ENCODE assay signal across 11 cellular contexts in genomic region chr6:170555305-170555704, GRCh38. TPM values are rescaled to one million over a fixed set of nuclear protein-coding genes. Genes with fewer than 3 reads are reported as not detected.
DNase-seq lines count a peak whose midpoint lies in the region; ATAC-seq and TF ChIP-seq lines count a peak whose summit lies in the region.
"Had no signal": no experiment of that assay in that cellular context is flagged by ENCODE, and none has a peak within 500 bp of the region (broad histone marks: within the 10 kb centered on the region; RNA-seq: fewer than 3 reads in every experiment).

No MANE protein-coding gene starts in this region.

- peaks cover 9% of the 10 kb centered on the region; the same call in 1 of the 2 replicates for H4K20me1 ChIP-seq in GM23248 (ENCODE audit: insufficient read depth)
- H4K20me1 ChIP-seq in smooth muscle cell (ENCODE audit: low read depth), result peaks cover 43% of the 10 kb centered on the region

- H3K36me3 Mint-ChIP-seq in activated T-helper 17 cell treated with anti-CD3 and anti-CD28 coated beads, Interleukin-2, amount 50 U/mL, for 72 hours (ENCODE audit: low read depth), result peaks cover 38% of the 10 kb centered on the region

- 53 to 57% methylated on average over 3 of the region's 3 CpGs for WGBS in GM23248 (ENCODE audit: low coverage in 1 of 2, low lambda C conversion rate in 2 of 2, missing lambda C conversion rate in 2 of 2), 2 experiments
- WGBS in smooth muscle cell (ENCODE audit: low lambda C conversion rate), result 71% methylated on average over 3 of the region's 3 CpGs

- no peak for TF ChIP-seq CTCF in smooth muscle cell (IDR thresholded peaks at IDR 0.05; ENCODE audit: borderline replicate concordance, insufficient read depth, poor library complexity, severe bottlenecking)

- H3K4me1 Mint-ChIP-seq in activated T-helper 17 cell treated with anti-CD3 and anti-CD28 coated beads, Interleukin-2, amount 50 U/mL, for 72 hours, result peaks cover 20% of the 10 kb centered on the region

- peaks cover 28% of the 10 kb centered on the region for H3K4me1 ChIP-seq in GM23248 (ENCODE audit: insufficient read depth)
- peaks cover 17% of the 10 kb centered on the region for H3K4me1 ChIP-seq in SJSA1 (replicated peaks)
- peaks cover 24% of the 10 kb centered on the region for H3K4me1 ChIP-seq in smooth muscle cell (ENCODE audit: low read depth)

- no peak overlapping the region for H3K4me3 Mint-ChIP-seq in activated T-helper 17 cell treated with anti-CD3 and anti-CD28 coated beads, Interleukin-2, amount 50 U/mL, for 72 hours

- H3K9me3 ChIP-seq in GM23248 (ENCODE audit: low read depth) (no peaks in the 10 kb centered on the region), SJSA1 (replicated peaks) (no peaks in the 10 kb centered on the region), smooth muscle cell (replicated peaks; ENCODE audit: low read depth) (no peaks in the 10 kb centered on the region)

- H3K27ac ChIP-seq in GM23248, result no peak overlapping the region
- peak overlapping the region; percentile 73; the same call in 1 of the 2 replicates for H3K27ac ChIP-seq in SJSA1
- no peak overlapping the region for H3K27ac ChIP-seq in smooth muscle cell (ENCODE audit: low read depth)

- H3K9me2 ChIP-seq in GM23248 (ENCODE audit: insufficient read depth), result no peaks in the 10 kb centered on the region

- no peaks in the 10 kb centered on the region for H3K9me3 Mint-ChIP-seq in activated T-helper 17 cell treated with anti-CD3 and anti-CD28 coated beads, Interleukin-2, amount 50 U/mL, for 72 hours

- DNase-seq in GM23248 (peak; percentile 13), SJSA1 (ENCODE audit: low read depth in 1 of 2, low spot score in 2 of 2) (no peak), smooth muscle cell (lab: John Stamatoyannopoulos, UW; ENCODE audit: unreplicated experiment) (no peak), SW480 (ENCODE audit: low spot score) (no peak), MV-4-11 (lab: John Stamatoyannopoulos, UW) (no peak)
- no peak for DNase-seq in stimulated activated CD4-positive, alpha-beta T cell treated with anti-CD3 and anti-CD28 coated beads, Interleukin-4, amount 100 ng/mL, for 1 hour
- DNase-seq: activated CD4-positive, alpha-beta T cell treated with anti-CD3 and anti-CD28 coated beads for 48 hours; anterior cingulate cortex; NK-92 treated with Interleukin-12 subunit alpha and Interleukin-12 subunit beta, amount 100 ng/mL, for 24 hours had no signal

- H3K27me3 Mint-ChIP-seq in activated T-helper 17 cell treated with anti-CD3 and anti-CD28 coated beads, Interleukin-2, amount 50 U/mL, for 72 hours, result no peaks in the 10 kb centered on the region

- H3K4me2 ChIP-seq in GM23248 (ENCODE audit: unreplicated experiment), result peak overlapping the region; percentile 98
- H3K4me2 ChIP-seq in smooth muscle cell, result peak overlapping the region; percentile 96

- no peak overlapping the region for H2AFZ ChIP-seq in GM23248
- H2AFZ ChIP-seq in smooth muscle cell (ENCODE audit: low read depth), result no peak overlapping the region

- no peaks in the 10 kb centered on the region for H3K27me3 ChIP-seq in GM23248 (replicated peaks; ENCODE audit: insufficient read depth)
- H3K27me3 ChIP-seq in SJSA1 (replicated peaks), result no peaks in the 10 kb centered on the region
- H3K27me3 ChIP-seq in smooth muscle cell (ENCODE audit: low read depth), result no peaks in the 10 kb centered on the region

- in situ Hi-C loops in GM23248 (cut with MboI), result no loop called here

- ATAC-seq in activated T-helper 17 cell treated with anti-CD3 and anti-CD28 coated beads, Interleukin-2, amount 50 U/mL, for 72 hours (replicated peaks), result no peak

- no peaks in the 10 kb centered on the region for H3F3A ChIP-seq in GM23248 (ENCODE audit: insufficient read depth)
- H3F3A ChIP-seq in smooth muscle cell (ENCODE audit: low read depth), result peaks cover 6% of the 10 kb centered on the region

- H3K9ac ChIP-seq in GM23248 (peak overlapping the region; percentile 96), smooth muscle cell (ENCODE audit: low read depth) (peak overlapping the region; percentile 92)

- H3K79me2 ChIP-seq in GM23248 (ENCODE audit: insufficient read depth) (peaks cover 88% of the 10 kb centered on the region), smooth muscle cell (ENCODE audit: low read depth) (peaks cover 62% of the 10 kb centered on the region)

- H3K27ac Mint-ChIP-seq in activated T-helper 17 cell treated with anti-CD3 and anti-CD28 coated beads, Interleukin-2, amount 50 U/mL, for 72 hours, result no peak overlapping the region

- peak overlapping the region; percentile 93 for H3K4me3 ChIP-seq in GM23248
- H3K4me3 ChIP-seq in SJSA1, result peak overlapping the region; percentile 81
- H3K4me3 ChIP-seq in iPS-11a (ENCODE audit: low read depth, low read length), result peak overlapping the region; percentile 88
- H3K4me3 ChIP-seq in smooth muscle cell, result peak overlapping the region; percentile 93

- H3K36me3 ChIP-seq in GM23248 (ENCODE audit: low read depth), result no peaks in the 10 kb centered on the region
- peaks cover 53% of the 10 kb centered on the region for H3K36me3 ChIP-seq in SJSA1
- no peaks in the 10 kb centered on the region for H3K36me3 ChIP-seq in smooth muscle cell (ENCODE audit: low read depth)

RNA-seq across cellular contexts. Expression of gene TBP, which starts 1.1 kb away (rescaled TPM):
- total RNA-seq in GM23248 (2014; rRNA removed; shearing (Covaris generic)), result 12.0 and 13.4 TPM in 2 replicates
- 22.2 and 24.6 TPM in 2 replicates for polyA plus RNA-seq in GM23248 (2016; fragmentation: Nextera tagmentation; extraction: Ambion mirVana)
- total RNA-seq in SJSA1 (2014; rRNA removed; shearing (Covaris generic)), result 18.0 and 25.0 TPM in 2 replicates
- 19.9 and 30.1 TPM in 2 replicates for total RNA-seq in smooth muscle cell
- polyA plus RNA-seq in smooth muscle cell, result 25.6 and 26.4 TPM in 2 replicates
- total RNA-seq in activated T-helper 17 cell treated with anti-CD3 and anti-CD28 coated beads, Interleukin-2, amount 50 U/mL, for 72 hours, result 10 to 100 TPM; 16.8 to 25.6 TPM

RNA-seq across cellular contexts. Expression of gene PSMB1, which starts 2.2 kb away (rescaled TPM):
- 247 and 261 TPM in 2 replicates for total RNA-seq in GM23248 (2014; rRNA removed; shearing (Covaris generic))
- 410 and 411 TPM in 2 replicates for polyA plus RNA-seq in GM23248 (2016; fragmentation: Nextera tagmentation; extraction: Ambion mirVana)
- 439 and 628 TPM in 2 replicates for total RNA-seq in SJSA1 (2014; rRNA removed; shearing (Covaris generic))
- 233 and 281 TPM in 2 replicates for total RNA-seq in smooth muscle cell
- 464 and 484 TPM in 2 replicates for polyA plus RNA-seq in smooth muscle cell
- total RNA-seq in activated T-helper 17 cell treated with anti-CD3 and anti-CD28 coated beads, Interleukin-2, amount 50 U/mL, for 72 hours, result 100 to 1,000 TPM; 183 to 201 TPM

RNA-seq across cellular contexts. Expression of gene PDCD2, which starts 29.1 kb away (rescaled TPM):
- total RNA-seq in GM23248 (2014; rRNA removed; shearing (Covaris generic)), result 74.7 and 87.7 TPM in 2 replicates
- 78.0 and 82.7 TPM in 2 replicates for polyA plus RNA-seq in GM23248 (2016; fragmentation: Nextera tagmentation; extraction: Ambion mirVana)
- 123 and 141 TPM in 2 replicates for total RNA-seq in SJSA1 (2014; rRNA removed; shearing (Covaris generic))
- 43.9 and 52.6 TPM in 2 replicates for total RNA-seq in smooth muscle cell
- 36.8 and 40.9 TPM in 2 replicates for polyA plus RNA-seq in smooth muscle cell
- total RNA-seq in activated T-helper 17 cell treated with anti-CD3 and anti-CD28 coated beads, Interleukin-2, amount 50 U/mL, for 72 hours, result 100 to 1,000 TPM in 1 of 2 donors, 10 to 100 TPM in 1; 61.3 to 128 TPM
